ENCODE assay signal across 8 cellular contexts in the genomic region with DNA sequence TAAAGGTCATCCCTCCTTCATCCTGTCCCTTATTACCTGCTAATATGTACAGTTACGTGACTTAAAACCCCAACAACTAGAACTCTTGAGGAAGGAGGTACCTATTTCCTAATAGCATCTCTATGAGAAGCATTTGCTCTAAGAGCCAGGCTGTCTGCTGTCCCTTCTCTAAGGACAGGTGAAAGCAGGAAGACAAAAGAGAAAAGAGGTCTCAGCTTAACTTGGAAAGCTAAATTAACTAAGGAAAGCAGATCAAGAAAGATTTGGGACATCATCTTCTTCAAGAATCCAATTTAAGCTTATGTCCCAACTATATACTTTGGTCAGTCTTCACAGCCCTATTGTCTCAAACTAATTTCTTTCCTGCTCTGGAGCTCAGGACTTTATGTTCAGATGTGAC. TPM values are rescaled to one million over a fixed set of nuclear protein-coding genes. Genes with fewer than 3 reads are reported as not detected.
DNase-seq lines count a peak whose midpoint lies in the region; ATAC-seq and TF ChIP-seq lines count a peak whose summit lies in the region.

No MANE protein-coding gene starts in this region.

- H3K4me1 Mint-ChIP-seq in brain, result peaks cover 73% of the 10 kb centered on the region

- H3K4me1 ChIP-seq in right atrium auricular region (peaks cover 0 to 62% of the 10 kb centered on the region in 2 donors), muscle layer of duodenum (ENCODE audit: control insufficient read depth in 1 of 2, insufficient read depth in 2 of 2, low read length in 2 of 2) (peaks cover 17 to 55% of the 10 kb centered on the region in 2 donors), aorta (ENCODE audit: control insufficient read depth in 1 of 2, insufficient read depth in 2 of 2, low read length in 2 of 2) (peaks cover 0 to 3% of the 10 kb centered on the region in 2 donors)

- H3K36me3 ChIP-seq in right atrium auricular region (peaks cover 4% of the 10 kb centered on the region), muscle layer of duodenum (ENCODE audit: control insufficient read depth in 1 of 2, insufficient read depth in 2 of 2, low read length in 2 of 2) (no peaks in the 10 kb centered on the region), aorta (ENCODE audit: control insufficient read depth in 1 of 2, insufficient read depth in 2 of 2, low read length in 1 of 2) (no peaks in the 10 kb centered on the region)

- peak overlapping the region; percentile 90 to 97 (median 95) for H3K4me3 Mint-ChIP-seq in brain

- WGBS in aorta, 2 donors, result 28 to 31% methylated on average over 1 of the region's 1 CpG

- H3K4me3 ChIP-seq in right atrium auricular region (peak overlapping the region; percentile 91 to 92), muscle layer of duodenum (ENCODE audit: low read depth in 1 of 2, low read length in 2 of 2) (peak overlapping the region; percentile 91 to 98), aorta (ENCODE audit: low read length in 2 of 2) (peak overlapping the region; percentile 16 to 61)

- peaks cover 19% of the 10 kb centered on the region for H3K27me3 Mint-ChIP-seq in brain

- intact Hi-C loops in left cardiac atrium (cut with DNase I), result loop anchor here in 1 of 2 donors (10.0 kb wide), 1 partner anchor 54 kb away; no protein-coding TSS in a partner anchor
- intact Hi-C loops in aorta (cut with DNase I), result no loop called here
- intact Hi-C loops in posterior cingulate gyrus (cut with DNase I), result no loop called here

- no peak for DNase-seq in right atrium auricular region (ENCODE audit: low spot score)
- no peak for DNase-seq in left cardiac atrium
- no peak for DNase-seq in aorta
- DNase-seq in DMS114 treated with DMSO at 0.1 percent for 48 hours (lab: John Stamatoyannopoulos, UW; ENCODE audit: unreplicated experiment), result no peak
- no peak for DNase-seq in posterior cingulate gyrus

- no peaks in the 10 kb centered on the region for H3K27me3 ChIP-seq in right atrium auricular region
- no peaks in the 10 kb centered on the region for H3K27me3 ChIP-seq in muscle layer of duodenum (ENCODE audit: low read depth, low read length)
- no peaks in the 10 kb centered on the region for H3K27me3 ChIP-seq in aorta (ENCODE audit: control insufficient read depth in 1 of 2, insufficient read depth in 2 of 2, low read length in 1 of 2)

- H3K9me3 ChIP-seq in right atrium auricular region (no peaks in the 10 kb centered on the region), muscle layer of duodenum (ENCODE audit: control insufficient read depth in 1 of 2, low read length in 2 of 2) (no peaks in the 10 kb centered on the region), aorta (ENCODE audit: control insufficient read depth, low read length) (no peaks in the 10 kb centered on the region)

- H3K27ac ChIP-seq in right atrium auricular region, result peak overlapping the region; percentile 99
- H3K27ac ChIP-seq in muscle layer of duodenum (ENCODE audit: low read length), result peak overlapping the region; percentile 90
- H3K27ac ChIP-seq in aorta (ENCODE audit: low read depth in 1 of 2, low read length in 2 of 2), result no peak overlapping the region

- peaks cover 0 to 4% (median 0%) of the 10 kb centered on the region in 5 experiments for H3K9me3 Mint-ChIP-seq in brain

- peaks cover 39% of the 10 kb centered on the region for H3K36me3 Mint-ChIP-seq in brain

- H3K27ac Mint-ChIP-seq in brain, result peak overlapping the region; percentile 21 to 94 (median 45)

- no peak for ATAC-seq in left cardiac atrium
- no peak for ATAC-seq in aorta (ENCODE audit: low FRiP score)
- no peak for ATAC-seq in HG02938 (IDR thresholded peaks at IDR 0.05; ENCODE audit: unreplicated experiment)

- no peak for TF ChIP-seq CTCF in right atrium auricular region (IDR thresholded peaks at IDR 0.05)
- no peak for TF ChIP-seq CTCF in brain (conservative IDR thresholded peaks at IDR 0.05)

RNA-seq across cellular contexts. Expression of a gene that starts 2.9 kb away (rescaled TPM):
- 10 to 100 TPM; 57.9 to 76.7 TPM for total RNA-seq in right atrium auricular region
- total RNA-seq in left cardiac atrium, result 10 to 100 TPM; 53.6 to 85.0 TPM
- 17.8 TPM for polyA plus RNA-seq in brain (ENCODE audit: insufficient read depth, low read depth, low replicate concordance)
- total RNA-seq in aorta, result 10 to 100 TPM; 35.1 to 50.4 TPM
- 10 to 100 TPM; 11.7 to 21.2 TPM for polyA plus RNA-seq in aorta

Comparison
In these comparisons a context has a peak if more than half of its experiments do, and no peak if none do; other contexts are left out.
1. H3K27ac ChIP-seq: peak in right atrium auricular region (2 of 2) and muscle layer of duodenum (single experiment); none in aorta (0 of 2).
2. H3K4me3 ChIP-seq: peak in every context shown above with its lines; median percentile 94 in muscle layer of duodenum; 92 in right atrium auricular region; 38 in aorta.